18 cellular contexts compared by ENCODE assay signal in the genomic region with DNA sequence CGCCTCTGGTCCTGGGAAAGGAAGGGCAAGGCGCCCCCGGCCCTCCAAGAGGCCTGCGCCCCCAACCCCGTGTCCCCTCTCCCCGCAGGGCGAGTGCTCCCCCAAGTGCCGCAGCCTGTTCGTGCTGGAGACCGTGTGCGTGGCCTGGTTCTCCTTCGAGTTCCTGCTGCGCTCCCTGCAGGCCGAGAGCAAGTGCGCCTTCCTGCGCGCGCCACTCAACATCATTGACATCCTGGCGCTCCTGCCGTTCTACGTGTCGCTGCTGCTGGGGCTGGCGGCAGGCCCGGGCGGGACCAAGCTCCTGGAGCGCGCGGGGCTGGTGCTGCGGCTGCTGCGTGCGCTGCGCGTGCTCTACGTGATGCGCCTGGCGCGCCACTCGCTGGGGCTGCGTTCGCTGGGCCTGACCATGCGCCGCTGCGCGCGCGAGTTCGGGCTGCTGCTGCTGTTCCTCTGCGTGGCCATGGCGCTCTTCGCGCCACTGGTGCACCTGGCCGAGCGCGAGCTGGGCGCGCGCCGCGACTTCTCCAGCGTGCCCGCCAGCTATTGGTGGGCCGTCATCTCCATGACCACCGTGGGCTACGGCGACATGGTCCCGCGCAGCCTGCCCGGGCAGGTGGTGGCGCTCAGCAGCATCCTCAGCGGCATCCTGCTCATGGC. TPM values are rescaled to one million over a fixed set of nuclear protein-coding genes. Genes with fewer than 3 reads are reported as not detected.
DNase-seq lines count a peak whose midpoint lies in the region; ATAC-seq, FAIRE-seq and TF ChIP-seq lines count a peak whose summit lies in the region.
"Had no signal": no experiment of that assay in that cellular context is flagged by ENCODE, and none has a peak within 500 bp of the region (broad histone marks: within the 10 kb centered on the region; RNA-seq: fewer than 3 reads in every experiment).

No MANE protein-coding gene starts in this region.

- H3K9me3 ChIP-seq in IMR-90 (ENCODE audit: control insufficient read depth, insufficient read depth, low read length): peaks cover 41% of the 10 kb centered on the region
- peaks cover 28% of the 10 kb centered on the region for H3K9me3 ChIP-seq in psoas muscle

- DNase-seq in IMR-90: no peak
- DNase-seq in WTC11 (ENCODE audit: low spot score): peak; percentile 5
- DNase-seq in islet precursor cell: peak; percentile 44
- DNase-seq in psoas muscle: peak in 1 of 2 donors; percentile 47
- no peak for DNase-seq in frontal cortex (ENCODE audit: low spot score in 2 of 2)
- DNase-seq: activated CD4-positive, alpha-beta T cell treated with anti-CD3 and anti-CD28 coated beads, Interleukin-2, amount 10 ng/mL, durations not matched to agents 24 days and 14 days; HCEC 1CT; NCI-H1694 treated with DMSO at 0.1 percent for 48 hours; NCI-H2171; NCI-H524 treated with DMSO at 0.1 percent for 48 hours; stimulated activated CD4-positive, alpha-beta T cell treated with anti-CD3 and anti-CD28 coated beads, Interleukin-4, amount 100 ng/mL, for 1 hour; stimulated activated naive CD4-positive, alpha-beta T cell had no signal

- no peak overlapping the region for H2AK9ac ChIP-seq in IMR-90 (replicated peaks; ENCODE audit: low read depth, low read length, poor library complexity)

- H2AFZ ChIP-seq in IMR-90 (replicated peaks; ENCODE audit: low read length, poor library complexity): peak overlapping the region; percentile 70
- H2AFZ ChIP-seq: neural progenitor cell had no signal

- H3K9me1 ChIP-seq in IMR-90 (ENCODE audit: insufficient read depth, low read length): no peaks in the 10 kb centered on the region

- no peak for TF ChIP-seq RAD21 in IMR-90 (IDR thresholded peaks at IDR 0.05; ENCODE audit: low read length)

- TF ChIP-seq CTCF in IMR-90 (conservative IDR thresholded peaks at IDR 0.05; ENCODE audit: low read depth, low read length) (no peak), WTC11 (IDR thresholded peaks at IDR 0.05) (no peak), psoas muscle (IDR thresholded peaks at IDR 0.05) (no peak)

- dilution Hi-C loops in IMR-90 (cut with HindIII; ENCODE audit: low sequenced_read_pairs, unreplicated experiment): no loop called here

- H2AK5ac ChIP-seq in IMR-90 (ENCODE audit: low read depth, low read length): no peak overlapping the region

- no peak overlapping the region for H2BK15ac ChIP-seq in IMR-90 (ENCODE audit: low read depth, low read length)

- no peak overlapping the region for H3K4ac ChIP-seq in IMR-90 (ENCODE audit: low read depth, low read length)

- no peak overlapping the region for H3K18ac ChIP-seq in IMR-90 (ENCODE audit: low read depth, low read length)

- BruUV-seq in IMR-90 (replicated peaks; lab: Mats Ljungman, UMichigan): no TSS peak

- H3K27ac ChIP-seq in IMR-90 (ENCODE audit: insufficient read depth, low read length): no peak overlapping the region
- no peak overlapping the region for H3K27ac ChIP-seq in psoas muscle
- H3K27ac ChIP-seq: neural progenitor cell had no signal

- no peak overlapping the region for H4K91ac ChIP-seq in IMR-90 (ENCODE audit: insufficient read depth, low read depth, low read length)

- TF ChIP-seq POLR2A in IMR-90 (IDR thresholded peaks at IDR 0.05; ENCODE audit: low read depth, low read length): no peak

- 75% methylated on average over 62 of the region's 70 CpGs; no CpG with 5 or more reads in 1 of the 2 experiments for WGBS in IMR-90 (ENCODE audit: extremely low coverage in 2 of 2, insufficient read length in 1 of 2), 2 experiments
- 70 to 85% (median 71%) methylated on average over 62 to 70 of the region's 70 CpGs for WGBS in psoas muscle, 3 donors

- no peak overlapping the region for H3K23ac ChIP-seq in IMR-90 (ENCODE audit: low read depth, low read length)

- H3K9me3 Mint-ChIP-seq in WTC11: peaks cover 50% of the 10 kb centered on the region

- no peak overlapping the region for H2BK5ac ChIP-seq in IMR-90 (ENCODE audit: low read depth, low read length, poor library complexity, severe bottlenecking)

- H3K27me3 Mint-ChIP-seq in WTC11 (ENCODE audit: low read depth): peaks cover 45% of the 10 kb centered on the region
- H3K27me3 Mint-ChIP-seq: activated CD4-positive, alpha-beta T cell treated with anti-CD3 and anti-CD28 coated beads, Interleukin-2, amount 10 ng/mL, durations not matched to agents 24 days and 14 days; activated naive CD8-positive, alpha-beta T cell had no signal

- H4K8ac ChIP-seq in IMR-90 (ENCODE audit: low read depth in 2 of 2, low read length in 2 of 2): no peak overlapping the region

- no peak overlapping the region for H3K27ac Mint-ChIP-seq in WTC11
- H3K27ac Mint-ChIP-seq: activated CD4-positive, alpha-beta T cell treated with anti-CD3 and anti-CD28 coated beads, Interleukin-2, amount 10 ng/mL, durations not matched to agents 24 days and 14 days; activated naive CD8-positive, alpha-beta T cell; neural progenitor cell; T-helper 1 cell treated with Interleukin-12 subunit alpha and Interleukin-12 subunit beta and Interleukin-4 antibody, amounts not matched to agents 30 μg/mL and 1 μg/mL, for 36 hours had no signal

- CTCF ChIA-PET in IMR-90 (lab: Yijun Ruan, JAX) (no interaction called here), WTC11 (lab: Charles Lee) (no interaction called here)

- H3K4me3 Mint-ChIP-seq in WTC11: no peak overlapping the region
- H3K4me3 Mint-ChIP-seq: activated CD4-positive, alpha-beta T cell treated with anti-CD3 and anti-CD28 coated beads, Interleukin-2, amount 10 ng/mL, durations not matched to agents 24 days and 14 days; activated naive CD8-positive, alpha-beta T cell; neural progenitor cell; T-helper 1 cell treated with Interleukin-12 subunit alpha and Interleukin-12 subunit beta and Interleukin-4 antibody, amounts not matched to agents 30 μg/mL and 1 μg/mL, for 36 hours had no signal

- H3K36me3 ChIP-seq in IMR-90 (ENCODE audit: control insufficient read depth, insufficient read depth, low read length) (peaks cover 28% of the 10 kb centered on the region), psoas muscle (ENCODE audit: insufficient read depth in 1 of 2, low read depth in 1 of 2) (peaks cover 0 to 17% of the 10 kb centered on the region in 2 donors)
- H3K36me3 ChIP-seq: neural progenitor cell had no signal

- H3K36me3 Mint-ChIP-seq in WTC11: peaks cover 53% of the 10 kb centered on the region

- no peak overlapping the region for H3K4me2 ChIP-seq in IMR-90 (ENCODE audit: low read depth, low read length)
- H3K4me2 ChIP-seq: neural progenitor cell had no signal

- H3K4me3 ChIP-seq in IMR-90 (ENCODE audit: insufficient read depth, low read depth, low read length) (no peak overlapping the region), psoas muscle (no peak overlapping the region)
- H3K4me3 ChIP-seq: neural progenitor cell had no signal

- H3K27me3 ChIP-seq in IMR-90 (ENCODE audit: control insufficient read depth, insufficient read depth, low read length) (no peaks in the 10 kb centered on the region), psoas muscle (ENCODE audit: insufficient read depth in 3 of 3, low read length in 2 of 3) (no peaks in the 10 kb centered on the region)
- H3K27me3 ChIP-seq: neural progenitor cell had no signal

- no peaks in the 10 kb centered on the region for H3K4me1 ChIP-seq in IMR-90 (ENCODE audit: control insufficient read depth, insufficient read depth, low read length)
- no peaks in the 10 kb centered on the region for H3K4me1 ChIP-seq in psoas muscle
- H3K4me1 ChIP-seq: neural progenitor cell had no signal

- no peaks in the 10 kb centered on the region for H3K4me1 Mint-ChIP-seq in WTC11
- H3K4me1 Mint-ChIP-seq: activated CD4-positive, alpha-beta T cell treated with anti-CD3 and anti-CD28 coated beads, Interleukin-2, amount 10 ng/mL, durations not matched to agents 24 days and 14 days; neural progenitor cell had no signal

- H4K20me1 ChIP-seq in IMR-90 (ENCODE audit: insufficient read depth, low read length): no peaks in the 10 kb centered on the region; the same call in 1 of the 2 replicates

- POLR2A ChIA-PET in IMR-90 (lab: Charles Lee; ENCODE audit: unreplicated experiment): no interaction called here
- POLR2A ChIA-PET in WTC11 (lab: Charles Lee): no interaction called here

- H2BK20ac ChIP-seq in IMR-90 (ENCODE audit: low read depth, low read length): no peak overlapping the region

- no peak overlapping the region for H4K5ac ChIP-seq in IMR-90 (ENCODE audit: low read depth, low read length)

- in situ Hi-C loops in IMR-90 (cut with MboI; ENCODE audit: low sequenced_read_pairs): no loop called here

- ATAC-seq in IMR-90 (ENCODE audit: low read depth) (no peak; the same call in 1 of the 2 replicates), WTC11 (no peak), psoas muscle (peak; percentile 4 to 15 (median 12)), GM18873 (IDR thresholded peaks at IDR 0.05; ENCODE audit: low FRiP score, unreplicated experiment) (no peak), HG03196 (IDR thresholded peaks at IDR 0.05; ENCODE audit: unreplicated experiment) (no peak)

- H3K14ac ChIP-seq in IMR-90 (replicated peaks; ENCODE audit: low read depth, low read length): no peak overlapping the region

- no peak for FAIRE-seq in frontal cortex (lab: Jason Lieb, UNC)
- FAIRE-seq: RCC 7860 had no signal

- no peak overlapping the region for H3K56ac ChIP-seq in IMR-90 (ENCODE audit: extremely low read depth, insufficient read depth, low read length)

- no peaks in the 10 kb centered on the region for H3K79me1 ChIP-seq in IMR-90 (ENCODE audit: low read depth in 1 of 2, low read length in 2 of 2)

- no peak overlapping the region for H2BK120ac ChIP-seq in IMR-90 (ENCODE audit: low read depth, low read length)

- intact Hi-C loops in IMR-90 (cut with micrococcal nuclease) (no loop called here), psoas muscle (cut with DNase I) (no loop called here)

- H3K9ac ChIP-seq in IMR-90 (ENCODE audit: low read depth, low read length): no peak overlapping the region
- H3K9ac ChIP-seq: neural progenitor cell had no signal

TF ChIP-seq in IMR-90, 13 proteins besides CTCF, POLR2A, EP300 and RAD21 (continues in another document):
- no peak for TF ChIP-seq RFX5 (IDR thresholded peaks at IDR 0.05; ENCODE audit: low read depth, low read length)

TF ChIP-seq in WTC11, 78 proteins besides CTCF, POLR2A, EP300 and RAD21 (continues in another document):
- TF ChIP-seq EMX1 (CRISPR knock-in tag; IDR thresholded peaks at IDR 0.05): no peak

RNA-seq across cellular contexts. Expression of gene SLC66A2, which starts 52.4 kb away (rescaled TPM):
- total RNA-seq in IMR-90 (2012; rRNA removed): 16.9 and 17.6 TPM in 2 replicates
- polyA plus RNA-seq in IMR-90 (2012; rRNA removed): 23.5 and 29.6 TPM in 2 replicates
- polyA plus RNA-seq in IMR-90 (2012; cell fraction: cytosol; rRNA removed): 25.1 and 42.3 TPM in 2 replicates
- 24.9 and 57.8 TPM in 2 replicates for polyA plus RNA-seq in IMR-90 (2012; cell fraction: nucleus; rRNA removed; ENCODE audit: low replicate concordance)
- 15.1 to 20.9 TPM (median 18.6 TPM) in 3 replicates for total RNA-seq in WTC11 (2021)
- total RNA-seq in psoas muscle: 100 to 1,000 TPM in 2 of 4 donors, 10 to 100 TPM in 2; 36.4 to 160 (median 72.7) TPM
- polyA plus RNA-seq in psoas muscle: 10 to 100 TPM; 53.4 to 79.3 (median 67.7) TPM
- total RNA-seq in frontal cortex: 29.8 TPM

Comparison
In these comparisons a context has a peak if more than half of its experiments do, and no peak if none do; other contexts are left out.
1. ATAC-seq: peak in psoas muscle (4 of 4); none in IMR-90 (single experiment), WTC11 (single experiment), GM18873 (single experiment) and HG03196 (single experiment).
2. DNase-seq: peak in WTC11 (single experiment) and islet precursor cell (single experiment); none in IMR-90 (single experiment) and frontal cortex (0 of 2).